In the genomic region with DNA sequence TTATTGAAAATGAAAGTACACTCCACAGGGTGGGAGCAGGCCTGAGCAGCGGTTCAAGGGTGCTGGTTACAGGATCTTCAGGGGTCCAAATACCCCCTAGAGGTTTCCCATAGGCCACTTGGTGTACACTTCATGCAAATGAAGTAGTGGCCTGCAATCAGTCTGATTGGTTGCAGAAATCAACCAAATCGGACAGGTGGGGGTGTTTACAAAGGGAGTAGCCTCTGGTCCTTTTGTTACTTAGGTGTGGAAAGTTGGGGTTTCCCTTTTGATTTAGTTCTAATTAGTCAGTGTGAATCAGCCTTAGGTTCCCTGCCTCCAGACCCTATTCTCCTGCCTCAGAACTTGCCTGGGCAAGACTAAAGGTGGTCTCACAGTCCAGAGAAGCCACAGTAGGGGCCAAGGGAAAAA, we compare ENCODE assay signal across 1 cellular context.
TF ChIP-seq lines count a peak whose summit lies in the region.

No MANE protein-coding gene starts in this region.

TF ChIP-seq in HepG2, 621 proteins besides CTCF, POLR2A, EP300 and RAD21:
- TF ChIP-seq ZNF20 (CRISPR knock-in tag; IDR thresholded peaks at IDR 0.05) (peak; percentile 68; the same call in 1 of the 2 replicates), ZBTB43 (CRISPR knock-in tag; conservative IDR thresholded peaks at IDR 0.05) (no peak)
